Comparison of ENCODE assay signal across 1 cellular context in the genomic region with DNA sequence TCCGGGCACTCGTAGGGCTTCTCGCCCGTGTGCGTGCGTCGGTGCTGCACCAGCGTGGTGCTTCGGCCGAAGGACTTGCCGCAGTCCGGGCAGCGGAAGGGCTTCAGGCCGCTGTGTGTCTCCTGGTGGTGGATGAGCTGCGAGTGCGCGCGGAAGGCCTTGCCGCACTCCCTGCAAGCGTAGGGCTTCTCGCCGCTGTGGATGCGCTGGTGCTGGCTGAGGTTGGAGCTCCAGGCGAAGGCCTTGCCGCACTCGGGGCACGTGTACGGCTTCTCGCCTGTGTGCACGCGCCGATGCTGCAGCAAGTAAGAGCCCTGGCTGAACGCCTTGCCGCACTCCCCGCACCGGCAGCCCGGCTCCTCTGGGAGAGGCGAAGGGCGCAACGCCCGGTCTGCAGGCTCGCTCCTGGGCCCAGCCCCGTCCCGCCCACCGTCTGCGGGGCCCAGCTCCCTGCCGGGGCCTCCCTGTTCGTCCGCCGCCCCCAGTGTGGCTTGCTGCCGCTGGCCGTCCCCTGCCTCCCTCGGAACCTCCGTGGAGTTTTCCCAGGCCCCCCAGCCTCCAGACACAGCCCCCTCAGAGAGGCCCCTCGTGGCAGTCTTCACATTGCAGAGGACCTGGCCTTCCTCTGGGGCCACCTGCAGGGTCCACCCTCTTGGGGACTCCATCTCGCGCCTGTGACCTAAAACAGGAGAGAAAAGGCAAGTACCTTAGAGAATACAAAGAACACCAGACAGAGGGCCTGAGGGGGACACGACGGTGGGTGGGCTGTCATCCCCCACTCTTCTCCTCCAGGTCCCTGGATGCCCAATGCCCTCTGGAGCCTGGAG.
TF ChIP-seq lines count a peak whose summit lies in the region.

No MANE protein-coding gene starts in this region.

TF ChIP-seq in K562, 482 proteins besides CTCF, POLR2A, EP300 and RAD21:
- TF ChIP-seq, protein P1, sequence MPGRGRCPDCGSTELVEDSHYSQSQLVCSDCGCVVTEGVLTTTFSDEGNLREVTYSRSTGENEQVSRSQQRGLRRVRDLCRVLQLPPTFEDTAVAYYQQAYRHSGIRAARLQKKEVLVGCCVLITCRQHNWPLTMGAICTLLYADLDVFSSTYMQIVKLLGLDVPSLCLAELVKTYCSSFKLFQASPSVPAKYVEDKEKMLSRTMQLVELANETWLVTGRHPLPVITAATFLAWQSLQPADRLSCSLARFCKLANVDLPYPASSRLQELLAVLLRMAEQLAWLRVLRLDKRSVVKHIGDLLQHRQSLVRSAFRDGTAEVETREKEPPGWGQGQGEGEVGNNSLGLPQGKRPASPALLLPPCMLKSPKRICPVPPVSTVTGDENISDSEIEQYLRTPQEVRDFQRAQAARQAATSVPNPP (IDR thresholded peaks at IDR 0.05; ENCODE audit: borderline replicate concordance, insufficient read depth, insufficient read length), result no peak
- no peak for TF ChIP-seq ZNF586 (CRISPR knock-in tag; conservative IDR thresholded peaks at IDR 0.05)
- TF ChIP-seq KLF13 (tag; IDR thresholded peaks at IDR 0.05; ENCODE audit: borderline replicate concordance, low read depth), result no peak
- TF ChIP-seq FIP1L1 (IDR thresholded peaks at IDR 0.05; ENCODE audit: low read depth, low read length, poor library complexity, severe bottlenecking), result peak; percentile 34
- no peak for TF ChIP-seq ZNF165 (CRISPR knock-in tag; IDR thresholded peaks at IDR 0.05; ENCODE audit: borderline replicate concordance)
- TF ChIP-seq POLR2G (IDR thresholded peaks at IDR 0.05; ENCODE audit: low read depth, low read length), result peak; percentile 13; the same call in 1 of the 2 replicates
- no peak for TF ChIP-seq SOX6 (IDR thresholded peaks at IDR 0.05)
- TF ChIP-seq, protein P2, sequence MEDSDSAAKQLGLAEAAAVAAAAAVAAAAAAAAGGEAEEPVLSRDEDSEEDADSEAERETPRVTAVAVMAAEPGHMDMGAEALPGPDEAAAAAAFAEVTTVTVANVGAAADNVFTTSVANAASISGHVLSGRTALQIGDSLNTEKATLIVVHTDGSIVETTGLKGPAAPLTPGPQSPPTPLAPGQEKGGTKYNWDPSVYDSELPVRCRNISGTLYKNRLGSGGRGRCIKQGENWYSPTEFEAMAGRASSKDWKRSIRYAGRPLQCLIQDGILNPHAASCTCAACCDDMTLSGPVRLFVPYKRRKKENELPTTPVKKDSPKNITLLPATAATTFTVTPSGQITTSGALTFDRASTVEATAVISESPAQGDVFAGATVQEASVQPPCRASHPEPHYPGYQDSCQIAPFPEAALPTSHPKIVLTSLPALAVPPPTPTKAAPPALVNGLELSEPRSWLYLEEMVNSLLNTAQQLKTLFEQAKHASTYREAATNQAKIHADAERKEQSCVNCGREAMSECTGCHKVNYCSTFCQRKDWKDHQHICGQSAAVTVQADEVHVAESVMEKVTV (CRISPR knock-in tag; IDR thresholded peaks at IDR 0.05), result no peak
- TF ChIP-seq, protein P3, sequence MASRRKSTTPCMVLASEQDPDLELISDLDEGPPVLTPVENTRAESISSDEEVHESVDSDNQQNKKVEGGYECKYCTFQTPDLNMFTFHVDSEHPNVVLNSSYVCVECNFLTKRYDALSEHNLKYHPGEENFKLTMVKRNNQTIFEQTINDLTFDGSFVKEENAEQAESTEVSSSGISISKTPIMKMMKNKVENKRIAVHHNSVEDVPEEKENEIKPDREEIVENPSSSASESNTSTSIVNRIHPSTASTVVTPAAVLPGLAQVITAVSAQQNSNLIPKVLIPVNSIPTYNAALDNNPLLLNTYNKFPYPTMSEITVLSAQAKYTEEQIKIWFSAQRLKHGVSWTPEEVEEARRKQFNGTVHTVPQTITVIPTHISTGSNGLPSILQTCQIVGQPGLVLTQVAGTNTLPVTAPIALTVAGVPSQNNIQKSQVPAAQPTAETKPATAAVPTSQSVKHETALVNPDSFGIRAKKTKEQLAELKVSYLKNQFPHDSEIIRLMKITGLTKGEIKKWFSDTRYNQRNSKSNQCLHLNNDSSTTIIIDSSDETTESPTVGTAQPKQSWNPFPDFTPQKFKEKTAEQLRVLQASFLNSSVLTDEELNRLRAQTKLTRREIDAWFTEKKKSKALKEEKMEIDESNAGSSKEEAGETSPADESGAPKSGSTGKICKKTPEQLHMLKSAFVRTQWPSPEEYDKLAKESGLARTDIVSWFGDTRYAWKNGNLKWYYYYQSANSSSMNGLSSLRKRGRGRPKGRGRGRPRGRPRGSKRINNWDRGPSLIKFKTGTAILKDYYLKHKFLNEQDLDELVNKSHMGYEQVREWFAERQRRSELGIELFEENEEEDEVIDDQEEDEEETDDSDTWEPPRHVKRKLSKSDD (conservative IDR thresholded peaks at IDR 0.05; ENCODE audit: low read length), result no peak
